In the genomic region with DNA sequence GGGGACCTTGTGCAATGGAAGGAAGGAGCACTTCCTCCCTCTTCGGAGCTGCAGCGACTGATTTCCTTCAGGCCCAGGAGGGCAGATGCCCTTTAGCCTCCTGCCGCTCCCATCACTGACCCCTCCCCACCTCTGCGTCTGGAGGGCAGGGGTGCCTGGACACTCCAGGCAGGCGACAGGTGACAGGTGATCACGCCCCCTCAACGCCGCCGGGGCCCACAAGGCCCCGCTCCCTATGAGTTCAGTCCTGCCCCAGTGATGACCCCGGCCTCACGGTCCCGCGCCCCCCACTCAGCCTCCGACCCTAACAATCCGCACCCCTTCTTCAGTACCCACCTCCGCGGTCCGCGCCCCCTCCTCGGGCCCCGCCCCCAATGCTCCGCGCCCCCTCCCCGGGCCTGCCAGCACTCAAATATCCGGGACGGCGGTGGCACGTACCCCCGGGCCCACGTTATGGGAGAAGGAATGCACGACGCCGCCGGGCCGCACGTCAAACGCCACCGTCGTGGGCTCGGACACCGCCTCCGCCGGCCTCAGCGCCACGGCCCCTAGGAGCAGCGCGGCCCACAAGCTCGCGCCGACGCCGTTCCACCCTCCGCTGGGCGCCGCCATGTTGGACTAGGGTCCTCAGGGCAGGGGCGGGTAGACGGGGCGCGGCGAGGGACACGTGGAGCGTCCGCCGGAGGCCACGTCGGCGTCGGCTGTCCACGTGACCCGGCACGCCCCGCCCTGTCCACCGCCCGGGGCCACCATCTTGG, we compare ENCODE assay signal across 8 cellular contexts. TPM values are rescaled to one million over a fixed set of nuclear protein-coding genes. Genes with fewer than 3 reads are reported as not detected.
DNase-seq lines count a peak whose midpoint lies in the region; ATAC-seq and TF ChIP-seq lines count a peak whose summit lies in the region.

Gene MYDGF (minus strand): TSS at position 620 of the 758 bp plus-strand sequence. CDS start 8 bp downstream, at position 612.

- peaks cover 0 to 40% of the 10 kb centered on the region in 2 donors for H3K36me3 ChIP-seq in gastroesophageal sphincter

- no peaks in the 10 kb centered on the region for H3K27me3 ChIP-seq in gastroesophageal sphincter

- peak; percentile 96 for ATAC-seq in gastroesophageal sphincter

- no peak for TF ChIP-seq CTCF in gastroesophageal sphincter (IDR thresholded peaks at IDR 0.05)
- no peak for TF ChIP-seq CTCF in subcutaneous adipose tissue (IDR thresholded peaks at IDR 0.05; ENCODE audit: low read depth)

- H3K9me3 ChIP-seq in gastroesophageal sphincter: no peaks in the 10 kb centered on the region

- DNase-seq in EL (peak; percentile 88), HCEC 1CT (peak; percentile 89), NCI-H1048 (lab: John Stamatoyannopoulos, UW) (peak; percentile 73), SK-N-DZ (ENCODE audit: low spot score) (peak; percentile 87), non-pigmented ciliary epithelial cell (ENCODE audit: low read depth) (peak; percentile 19)
- peak; percentile 95 for DNase-seq in activated naive CD4-positive, alpha-beta T cell treated with Interleukin-2 at 50 U/mL for 16 hours

- peak within 1 kb of the TSS; percentile 67 to 98 for H3K4me3 ChIP-seq in gastroesophageal sphincter

- WGBS in gastroesophageal sphincter (ENCODE audit: low coverage in 1 of 2), 2 donors: 0% methylated on average over 1 of the region's 75 CpGs; no CpG with 5 or more reads in 1 of the 2 donors

- no peak for TF ChIP-seq EP300 in gastroesophageal sphincter (IDR thresholded peaks at IDR 0.05)

- H3K4me1 ChIP-seq in gastroesophageal sphincter: peaks cover 0 to 30% (median 11%) of the 10 kb centered on the region in 3 donors

- peak within 1 kb of the TSS in 3 of 4 donors; percentile 74 to 85 (median 79) for H3K27ac ChIP-seq in gastroesophageal sphincter

- peak in 1 of 2 donors; percentile 46 for TF ChIP-seq POLR2A in gastroesophageal sphincter (IDR thresholded peaks at IDR 0.05)

RNA-seq across cellular contexts. Expression of gene MYDGF, which starts in this region (rescaled TPM):
- 66.4 and 72.3 TPM in 2 replicates for polyA plus RNA-seq in SK-N-DZ (2014; cell fraction: cytosol; rRNA removed)
- 38.4 and 39.3 TPM in 2 replicates for polyA plus RNA-seq in SK-N-DZ (2014; cell fraction: nucleus; rRNA removed)
- 10 to 100 TPM; 20.5 to 44.6 (median 30.1) TPM for total RNA-seq in gastroesophageal sphincter
- total RNA-seq in subcutaneous adipose tissue: 10 to 100 TPM; 32.4 to 45.6 (median 35.4) TPM

Comparison
In these comparisons a context has a peak if more than half of its experiments do, and no peak if none do; other contexts are left out.
1. Peak in every context shown above with its lines: DNase-seq, ATAC-seq, H3K4me3 ChIP-seq and H3K27ac ChIP-seq.
2. DNase-seq: peak in every context shown above with its lines; median percentile 95 in activated naive CD4-positive, alpha-beta T cell treated with Interleukin-2 at 50 U/mL for 16 hours; 89 in HCEC 1CT; 88 in EL; 87 in SK-N-DZ; 73 in NCI-H1048; 19 in non-pigmented ciliary epithelial cell.